Comparison of ENCODE assay signal across 13 cellular contexts in genomic region chr3:88142094-88142624, GRCh38. TPM values are rescaled to one million over a fixed set of nuclear protein-coding genes. Genes with fewer than 3 reads are reported as not detected.
DNase-seq lines count a peak whose midpoint lies in the region; ATAC-seq, FAIRE-seq and TF ChIP-seq lines count a peak whose summit lies in the region.
"Had no signal": no experiment of that assay in that cellular context is flagged by ENCODE, and none has a peak within 500 bp of the region (broad histone marks: within the 10 kb centered on the region; RNA-seq: fewer than 3 reads in every experiment).

No MANE protein-coding gene starts in this region.

- no peaks in the 10 kb centered on the region for H3K9me3 Mint-ChIP-seq in naive thymus-derived CD4-positive, alpha-beta T cell

- intact Hi-C loops in naive thymus-derived CD4-positive, alpha-beta T cell (cut with micrococcal nuclease): no loop called here

- no peaks in the 10 kb centered on the region for H3K9me3 ChIP-seq in keratinocyte (ENCODE audit: control insufficient read depth, low read depth, low read length)
- H3K9me3 ChIP-seq in naive thymus-derived CD4-positive, alpha-beta T cell (ENCODE audit: control insufficient read depth in 2 of 3, low read length in 3 of 3): no peaks in the 10 kb centered on the region

- no peak overlapping the region for H3K27ac ChIP-seq in RWPE1
- H3K27ac ChIP-seq in keratinocyte (ENCODE audit: control insufficient read depth, insufficient read depth, low read length): peak overlapping the region; percentile 88
- no peak overlapping the region for H3K27ac ChIP-seq in naive thymus-derived CD4-positive, alpha-beta T cell (ENCODE audit: low read depth, low read length)

- peaks cover 8 to 26% (median 12%) of the 10 kb centered on the region in 5 donors for H3K36me3 Mint-ChIP-seq in naive thymus-derived CD4-positive, alpha-beta T cell

- no peak for TF ChIP-seq CTCF in RWPE1 (conservative IDR thresholded peaks at IDR 0.05; ENCODE audit: low read depth)
- no peak for TF ChIP-seq CTCF in keratinocyte (optimal IDR thresholded peaks at IDR 0.05 in 1 of 3, IDR thresholded peaks at IDR 0.05 in 1 of 3, conservative IDR thresholded peaks at IDR 0.05 in 1 of 3; ENCODE audit: extremely low read depth in 1 of 3, insufficient read depth in 2 of 3, low read length in 3 of 3)

- H3K27me3 ChIP-seq in keratinocyte (ENCODE audit: control insufficient read depth, extremely low read depth, insufficient read depth, low read length): no peaks in the 10 kb centered on the region
- H3K27me3 ChIP-seq in naive thymus-derived CD4-positive, alpha-beta T cell (ENCODE audit: control insufficient read depth in 2 of 2, insufficient read depth in 2 of 2, low read length in 2 of 2): no peaks in the 10 kb centered on the region

- DNase-seq in HCEC 1CT (peak; percentile 70), RWPE1 (ENCODE audit: low spot score) (peak; percentile 1), keratinocyte (ENCODE audit: low read depth, low spot score) (no peak), NCI-H2196 treated with DMSO at 0.1 percent for 48 hours (lab: John Stamatoyannopoulos, UW; ENCODE audit: unreplicated experiment) (no peak), NCI-H510A treated with DMSO at 0.1 percent for 48 hours (lab: John Stamatoyannopoulos, UW) (no peak)
- no peak for DNase-seq in naive thymus-derived CD4-positive, alpha-beta T cell
- DNase-seq: activated CD4-positive, alpha-beta T cell treated with anti-CD3 and anti-CD28 coated beads for 4 hours; amygdala; NCI-H146; stimulated activated naive CD4-positive, alpha-beta T cell had no signal

- CTCF ChIA-PET in RWPE1 (lab: Yijun Ruan, JAX): no interaction called here
- CTCF ChIA-PET in naive thymus-derived CD4-positive, alpha-beta T cell (lab: Charles Lee): no interaction called here

- no peaks in the 10 kb centered on the region for H4K20me1 ChIP-seq in keratinocyte (ENCODE audit: control insufficient read depth, extremely low read depth, insufficient read depth, low read length)

- H3K4me2 ChIP-seq in keratinocyte (ENCODE audit: control insufficient read depth, extremely low read depth, insufficient read depth, low read depth, low read length): peak overlapping the region; percentile 73

- POLR2A ChIA-PET in RWPE1 (lab: Yijun Ruan, JAX; ENCODE audit: low non-redundant PET): no interaction called here
- POLR2A ChIA-PET in naive thymus-derived CD4-positive, alpha-beta T cell (lab: Charles Lee): no interaction called here

- peaks cover 31% of the 10 kb centered on the region for H3K4me1 ChIP-seq in keratinocyte (ENCODE audit: control insufficient read depth, extremely low read depth, insufficient read depth, low read length)
- no peaks in the 10 kb centered on the region for H3K4me1 ChIP-seq in naive thymus-derived CD4-positive, alpha-beta T cell (ENCODE audit: control insufficient read depth in 2 of 2, insufficient read depth in 2 of 2, low read length in 2 of 2)

- peak overlapping the region; percentile 55 for H3K9ac ChIP-seq in keratinocyte (ENCODE audit: control insufficient read depth, extremely low read depth, insufficient read depth, low read length)

- ATAC-seq in GM18508 (IDR thresholded peaks at IDR 0.05; ENCODE audit: insufficient read depth, unreplicated experiment): peak; percentile 52
- ATAC-seq in naive thymus-derived CD4-positive, alpha-beta T cell: no peak
- ATAC-seq in GM21528 (IDR thresholded peaks at IDR 0.05; ENCODE audit: low FRiP score, unreplicated experiment): no peak
- ATAC-seq: Panc1 had no signal

- H3K4me3 Mint-ChIP-seq in naive thymus-derived CD4-positive, alpha-beta T cell: no peak overlapping the region

- H3K4me3 ChIP-seq in keratinocyte (ENCODE audit: control insufficient read depth in 2 of 3, extremely low read depth in 1 of 3, insufficient read depth in 2 of 3, low read depth in 1 of 3, low read length in 3 of 3): peak overlapping the region in 2 of 3 experiments; percentile 24 to 44
- H3K4me3 ChIP-seq in naive thymus-derived CD4-positive, alpha-beta T cell (ENCODE audit: low read length): no peak overlapping the region

- H3K27me3 Mint-ChIP-seq in naive thymus-derived CD4-positive, alpha-beta T cell: no peaks in the 10 kb centered on the region

- dilution Hi-C loops in keratinocyte (cut with MboI; ENCODE audit: extremely low pct_ligation_motif_present, low sequenced_read_pairs): no loop called here

- peak; percentile 20 for FAIRE-seq in keratinocyte (lab: Jason Lieb, UNC)

- H3K79me2 ChIP-seq in keratinocyte (ENCODE audit: control insufficient read depth, insufficient read depth, low read length): peaks cover 2% of the 10 kb centered on the region

- H3K27ac Mint-ChIP-seq in naive thymus-derived CD4-positive, alpha-beta T cell: peak overlapping the region in 1 of 9 donors; percentile 1

- H3K9me1 ChIP-seq in keratinocyte (ENCODE audit: control insufficient read depth, extremely low read depth, insufficient read depth, low read length): no peaks in the 10 kb centered on the region

- peaks cover 0 to 7% (median 0%) of the 10 kb centered on the region in 7 donors for H3K4me1 Mint-ChIP-seq in naive thymus-derived CD4-positive, alpha-beta T cell

- peaks cover 5 to 7% of the 10 kb centered on the region in 2 experiments for H3K36me3 ChIP-seq in keratinocyte (ENCODE audit: control insufficient read depth in 2 of 2, extremely low read depth in 1 of 2, insufficient read depth in 2 of 2, low read length in 2 of 2)
- peaks cover 0 to 11% (median 0%) of the 10 kb centered on the region in 3 experiments for H3K36me3 ChIP-seq in naive thymus-derived CD4-positive, alpha-beta T cell (ENCODE audit: control insufficient read depth in 2 of 3, insufficient read depth in 3 of 3, low read length in 3 of 3)

- H2AFZ ChIP-seq in keratinocyte (ENCODE audit: control insufficient read depth, low read length): no peak overlapping the region

RNA-seq across cellular contexts. Expression of gene C3orf38, which starts 7.6 kb away (rescaled TPM):
- 14.5 to 20.3 TPM (median 16.6 TPM) in 3 replicates for polyA plus RNA-seq in keratinocyte
- polyA plus RNA-seq in keratinocyte (2011; ENCODE audit: low read depth): 7.2 TPM
- 10.3 and 22.0 TPM in 2 replicates for polyA plus RNA-seq in keratinocyte (2011; cell fraction: cytosol; rRNA removed)
- polyA plus RNA-seq in keratinocyte (2011; cell fraction: nucleus; rRNA removed): 13.1 and 16.5 TPM in 2 replicates
- polyA plus RNA-seq in keratinocyte (2012; ENCODE audit: low replicate concordance): 12.8 and 13.2 TPM in 2 replicates
- polyA minus RNA-seq in keratinocyte: 12.1 to 21.3 TPM (median 20.7 TPM) in 3 replicates
- polyA minus RNA-seq in keratinocyte (2011; cell fraction: cytosol; rRNA and poly(A)+ RNA removed): 25.9 TPM
- polyA minus RNA-seq in keratinocyte (2011; cell fraction: nucleus; rRNA and poly(A)+ RNA removed): 9.3 and 18.8 TPM in 2 replicates
- 10 to 100 TPM; 28.9 to 40.2 (median 34.7) TPM for total RNA-seq in naive thymus-derived CD4-positive, alpha-beta T cell
- polyA plus RNA-seq in naive thymus-derived CD4-positive, alpha-beta T cell: 10 to 100 TPM; 19.4 to 21.9 TPM

Comparison
In these comparisons a context has a peak if more than half of its experiments do, and no peak if none do; other contexts are left out.
1. DNase-seq: peak in HCEC 1CT (single experiment) and RWPE1 (single experiment); none in keratinocyte (single experiment), NCI-H2196 treated with DMSO at 0.1 percent for 48 hours (single experiment), naive thymus-derived CD4-positive, alpha-beta T cell (0 of 9) and NCI-H510A treated with DMSO at 0.1 percent for 48 hours (single experiment).